In genomic region chr19:40605201-40605971, GRCh38 we compare ENCODE assay signal across 1 cellular context.
TF ChIP-seq lines count a peak whose summit lies in the region.

No MANE protein-coding gene starts in this region.

TF ChIP-seq in HepG2, 621 proteins besides CTCF, POLR2A, EP300 and RAD21 (continued from another document):
- TF ChIP-seq POGK (CRISPR knock-in tag; conservative IDR thresholded peaks at IDR 0.05) (peak; percentile 1; the same call in 1 of the 2 replicates), MIER2 (CRISPR knock-in tag; IDR thresholded peaks at IDR 0.05) (0 out of 2 replicates have a peak, but pooled peaks have one; percentile 8), DDIT3 (CRISPR knock-in tag; IDR thresholded peaks at IDR 0.05) (no peak), SRSF1 (optimal IDR thresholded peaks at IDR 0.05; ENCODE audit: low read depth, low read length) (peak; percentile 25), ZNF616 (CRISPR knock-in tag; IDR thresholded peaks at IDR 0.05; ENCODE audit: low read depth) (no peak; the same call in 1 of the 2 replicates), ZNF251 (CRISPR knock-in tag; IDR thresholded peaks at IDR 0.05) (no peak), FOSL2 (CRISPR knock-in tag; IDR thresholded peaks at IDR 0.05) (no peak), HNRNPL (IDR thresholded peaks at IDR 0.05; ENCODE audit: low read depth, low read length) (0 out of 2 replicates have a peak, but pooled peaks have one; percentile 41), BCL6 (CRISPR knock-in tag; IDR thresholded peaks at IDR 0.05) (peak; percentile 6; the same call in 1 of the 2 replicates), ZNF512B (CRISPR knock-in tag; IDR thresholded peaks at IDR 0.05; ENCODE audit: borderline replicate concordance) (no peak), ZNF841 (CRISPR knock-in tag; IDR thresholded peaks at IDR 0.05; ENCODE audit: borderline replicate concordance) (0 out of 2 replicates have a peak, but pooled peaks have one; percentile 30), HNRNPK (IDR thresholded peaks at IDR 0.05; ENCODE audit: low read depth, low read length, poor library complexity, severe bottlenecking) (peak; percentile 53), XRCC5 (optimal IDR thresholded peaks at IDR 0.05; ENCODE audit: low read length) (peak; percentile 32), NRL (CRISPR knock-in tag; IDR thresholded peaks at IDR 0.05; ENCODE audit: borderline replicate concordance) (peak; percentile 79; the same call in 1 of the 2 replicates), KDM5B (CRISPR knock-in tag; IDR thresholded peaks at IDR 0.05; ENCODE audit: borderline replicate concordance) (peak; percentile 84), HOXD1 (CRISPR knock-in tag; IDR thresholded peaks at IDR 0.05) (peak; percentile 68; the same call in 1 of the 2 replicates), GATA4 (IDR thresholded peaks at IDR 0.05; ENCODE audit: borderline replicate concordance, low read depth) (no peak), ZNF607 (CRISPR knock-in tag; IDR thresholded peaks at IDR 0.05; ENCODE audit: borderline replicate concordance) (0 out of 2 replicates have a peak, but pooled peaks have one; percentile 45), SP4 (CRISPR knock-in tag; IDR thresholded peaks at IDR 0.05) (peak; percentile 55), LCORL (IDR thresholded peaks at IDR 0.05) (no peak), LCORL (CRISPR knock-in tag; IDR thresholded peaks at IDR 0.05) (peak; percentile 65), ZNF589 (CRISPR knock-in tag; conservative IDR thresholded peaks at IDR 0.05) (peak; percentile 67; the same call in 1 of the 2 replicates), ZNF180 (CRISPR knock-in tag; IDR thresholded peaks at IDR 0.05; ENCODE audit: borderline replicate concordance, low read depth) (no peak), ARID4A (CRISPR knock-in tag; IDR thresholded peaks at IDR 0.05; ENCODE audit: borderline replicate concordance) (peak; percentile 62; the same call in 1 of the 2 replicates), CCAR2 (optimal IDR thresholded peaks at IDR 0.05; ENCODE audit: low read depth, low read length) (no peak), ARHGAP35 (CRISPR knock-in tag; IDR thresholded peaks at IDR 0.05; ENCODE audit: borderline replicate concordance) (0 out of 2 replicates have a peak, but pooled peaks have one; percentile 19), TFE3 (CRISPR knock-in tag; IDR thresholded peaks at IDR 0.05) (no peak), ZFP1 (CRISPR knock-in tag; IDR thresholded peaks at IDR 0.05) (no peak), ZNF446 (CRISPR knock-in tag; IDR thresholded peaks at IDR 0.05) (no peak)
